In genomic region chr2:215579809-215580208, GRCh38 we compare ENCODE assay signal across 11 cellular contexts.
A peak's percentile ranks its signal among the peaks of the same experiment; 100 is the strongest.
DNase-seq lines count a peak whose midpoint lies in the region; ATAC-seq and TF ChIP-seq lines count a peak whose summit lies in the region.
"Had no signal": no experiment of that assay in that cellular context is flagged by ENCODE, and none has a peak within 500 bp of the region (broad histone marks: within the 10 kb centered on the region; RNA-seq: fewer than 3 reads in every experiment).

No MANE protein-coding gene starts in this region.

- peaks cover 3% of the 10 kb centered on the region for H3K4me1 ChIP-seq in IMR-90 (ENCODE audit: control insufficient read depth, insufficient read depth, low read length)
- no peaks in the 10 kb centered on the region for H3K4me1 ChIP-seq in right cardiac atrium (ENCODE audit: control insufficient read depth, insufficient read depth, low read length)

- H2AK5ac ChIP-seq in IMR-90 (ENCODE audit: low read depth, low read length) = no peak overlapping the region

- peak overlapping the region; percentile 52; the same call in 1 of the 2 replicates for H3K4me2 ChIP-seq in IMR-90 (ENCODE audit: low read depth, low read length)

- no peak overlapping the region; a peak in 1 of 4 replicates for H4K8ac ChIP-seq in IMR-90 (ENCODE audit: low read depth in 2 of 2, low read length in 2 of 2)

- H3K27me3 ChIP-seq in AG04450 (ENCODE audit: control insufficient read depth, insufficient read depth, low read length) (no peaks in the 10 kb centered on the region), IMR-90 (ENCODE audit: control insufficient read depth, insufficient read depth, low read length) (no peaks in the 10 kb centered on the region), right cardiac atrium (ENCODE audit: control insufficient read depth, insufficient read depth) (no peaks in the 10 kb centered on the region)

- peak overlapping the region; percentile 0; the same call in 1 of the 2 replicates for H2BK120ac ChIP-seq in IMR-90 (ENCODE audit: low read depth, low read length)

- CTCF ChIA-PET in AG04450 (lab: Charles Lee) = no interaction called here
- CTCF ChIA-PET in IMR-90 (lab: Yijun Ruan, JAX) = no interaction called here

- H3K4ac ChIP-seq in IMR-90 (ENCODE audit: low read depth, low read length) = no peak overlapping the region

- H3K4me3 Mint-ChIP-seq in nephron progenitor cell = no peak overlapping the region
- H3K4me3 Mint-ChIP-seq: endodermal cell had no signal

- no peak overlapping the region for H3K27ac ChIP-seq in AG04450 (ENCODE audit: low read depth, low read length)
- H3K27ac ChIP-seq in IMR-90 (ENCODE audit: insufficient read depth, low read length) = no peak overlapping the region
- no peak overlapping the region for H3K27ac ChIP-seq in right cardiac atrium (ENCODE audit: low read length)

- intact Hi-C loops in IMR-90 (cut with micrococcal nuclease) = no loop called here
- intact Hi-C loops in right cardiac atrium (cut with DNase I) = no loop called here

- no peak overlapping the region for H3K4me3 ChIP-seq in AG04450 (ENCODE audit: low read depth, low read length)
- no peak overlapping the region for H3K4me3 ChIP-seq in IMR-90 (ENCODE audit: insufficient read depth, low read depth, low read length)
- H3K4me3 ChIP-seq in astrocyte of the spinal cord (ENCODE audit: low read depth, low read length) = no peak overlapping the region
- no peak overlapping the region for H3K4me3 ChIP-seq in right cardiac atrium (ENCODE audit: low read length)

- peaks cover 11% of the 10 kb centered on the region for H3K4me1 Mint-ChIP-seq in nephron progenitor cell
- H3K4me1 Mint-ChIP-seq: endodermal cell had no signal

- H4K91ac ChIP-seq in IMR-90 (ENCODE audit: insufficient read depth, low read depth, low read length) = no peak overlapping the region

- BruUV-seq in IMR-90 (replicated peaks; lab: Mats Ljungman, UMichigan) = no TSS peak

- H3K36me3 ChIP-seq in IMR-90 (ENCODE audit: control insufficient read depth, insufficient read depth, low read length) = no peaks in the 10 kb centered on the region

- POLR2A ChIA-PET in AG04450 (lab: Yijun Ruan, JAX) = interaction anchor here (0.7 to 1.2 kb wide), 3 partner anchors 34 to 121 kb away, joined by 3 to 6 read pairs (median 3); no protein-coding TSS in a partner anchor
- POLR2A ChIA-PET in IMR-90 (lab: Charles Lee; ENCODE audit: unreplicated experiment) = no interaction called here

- H3K9me1 ChIP-seq in IMR-90 (ENCODE audit: insufficient read depth, low read length) = no peaks in the 10 kb centered on the region

- ATAC-seq in IMR-90 (ENCODE audit: low read depth) = peak; percentile 84
- ATAC-seq in right cardiac atrium = peak; percentile 68 to 74
- no peak for ATAC-seq in GM21367 (IDR thresholded peaks at IDR 0.05; ENCODE audit: unreplicated experiment)

- no peaks in the 10 kb centered on the region for H3K9me3 ChIP-seq in AG04450 (ENCODE audit: control insufficient read depth, insufficient read depth, low read length)
- no peaks in the 10 kb centered on the region for H3K9me3 ChIP-seq in IMR-90 (ENCODE audit: control insufficient read depth, insufficient read depth, low read length)
- no peaks in the 10 kb centered on the region for H3K9me3 ChIP-seq in right cardiac atrium (ENCODE audit: control insufficient read depth, low read length)

- no peak overlapping the region for H4K5ac ChIP-seq in IMR-90 (ENCODE audit: low read depth, low read length)

- no CpG with 5 or more reads among the region's 3 CpGs for WGBS in IMR-90 (ENCODE audit: extremely low coverage in 2 of 2, insufficient read length in 1 of 2), 2 experiments
- 44% methylated on average over 3 of the region's 3 CpGs for WGBS in right cardiac atrium

- H3K79me1 ChIP-seq in IMR-90 (ENCODE audit: low read depth in 1 of 2, low read length in 2 of 2) = no peaks in the 10 kb centered on the region; a peak in 1 of 4 replicates

- H2BK15ac ChIP-seq in IMR-90 (ENCODE audit: low read depth, low read length) = no peak overlapping the region

- H3K18ac ChIP-seq in IMR-90 (ENCODE audit: low read depth, low read length) = no peak overlapping the region; the same call in 1 of the 2 replicates

- H2AK9ac ChIP-seq in IMR-90 (replicated peaks; ENCODE audit: low read depth, low read length, poor library complexity) = no peak overlapping the region

- no peaks in the 10 kb centered on the region for H3K27me3 Mint-ChIP-seq in nephron progenitor cell (ENCODE audit: low read depth, poor library complexity)

- H2BK5ac ChIP-seq in IMR-90 (ENCODE audit: low read depth, low read length, poor library complexity, severe bottlenecking) = peak overlapping the region; percentile 78

- no peak overlapping the region for H2AFZ ChIP-seq in IMR-90 (replicated peaks; ENCODE audit: low read length, poor library complexity)

- H3K56ac ChIP-seq in IMR-90 (ENCODE audit: extremely low read depth, insufficient read depth, low read length) = no peak overlapping the region

- H3K23ac ChIP-seq in IMR-90 (ENCODE audit: low read depth, low read length) = no peak overlapping the region

- dilution Hi-C loops in IMR-90 (cut with HindIII; ENCODE audit: low sequenced_read_pairs, unreplicated experiment) = no loop called here

- H3K9me3 Mint-ChIP-seq in nephron progenitor cell = no peaks in the 10 kb centered on the region
- H3K9me3 Mint-ChIP-seq: endodermal cell had no signal

- TF ChIP-seq CTCF in AG04450 (IDR thresholded peaks at IDR 0.05; ENCODE audit: low read depth, low read length) (no peak), IMR-90 (conservative IDR thresholded peaks at IDR 0.05; ENCODE audit: low read depth, low read length) (no peak), astrocyte of the spinal cord (IDR thresholded peaks at IDR 0.05; ENCODE audit: low read depth, low read length) (no peak), nephron progenitor cell (IDR thresholded peaks at IDR 0.05) (no peak)

- in situ Hi-C loops in IMR-90 (cut with MboI; ENCODE audit: low sequenced_read_pairs) (no loop called here), astrocyte of the spinal cord (cut with HindIII; ENCODE audit: low sequenced_read_pairs) (no loop called here)

- H4K20me1 ChIP-seq in IMR-90 (ENCODE audit: insufficient read depth, low read length) = no peaks in the 10 kb centered on the region

- no peak overlapping the region for H3K14ac ChIP-seq in IMR-90 (replicated peaks; ENCODE audit: low read depth, low read length)

- H2BK20ac ChIP-seq in IMR-90 (ENCODE audit: low read depth, low read length) = no peak overlapping the region

- DNase-seq in AG04450 (ENCODE audit: low read depth, low spot score) (peak; percentile 62), IMR-90 (peak; percentile 90), astrocyte of the spinal cord (ENCODE audit: low read depth, low spot score) (peak; percentile 83), right cardiac atrium (peak in 1 of 3 donors; percentile 16), nephron progenitor cell (no peak), mucosa of gallbladder (ENCODE audit: low spot score) (no peak), NCI-H128 (lab: John Stamatoyannopoulos, UW; ENCODE audit: unreplicated experiment) (no peak)
- DNase-seq: endodermal cell, islet precursor cell, NCI-H774 had no signal

- H3K27ac Mint-ChIP-seq in nephron progenitor cell = no peak overlapping the region
- H3K27ac Mint-ChIP-seq: endodermal cell had no signal

- TF ChIP-seq POLR2A in IMR-90 (IDR thresholded peaks at IDR 0.05; ENCODE audit: low read depth, low read length) = no peak

- no peak overlapping the region for H3K9ac ChIP-seq in IMR-90 (ENCODE audit: low read depth, low read length)

- H3K36me3 Mint-ChIP-seq in nephron progenitor cell (ENCODE audit: low read depth) = no peaks in the 10 kb centered on the region

- no peak for TF ChIP-seq RAD21 in IMR-90 (IDR thresholded peaks at IDR 0.05; ENCODE audit: low read length)

TF ChIP-seq in IMR-90, 13 proteins besides CTCF, POLR2A, EP300 and RAD21:
- TF ChIP-seq SMC3 (IDR thresholded peaks at IDR 0.05; ENCODE audit: low read depth, low read length) (0 out of 2 replicates have a peak, but pooled peaks have one; percentile 11), CEBPB (IDR thresholded peaks at IDR 0.05; ENCODE audit: low read depth, low read length) (peak; percentile 80), USF2 (IDR thresholded peaks at IDR 0.05; ENCODE audit: low read depth, low read length) (no peak), RFX5 (IDR thresholded peaks at IDR 0.05; ENCODE audit: low read depth, low read length) (no peak), BHLHE40 (IDR thresholded peaks at IDR 0.05; ENCODE audit: low read depth, low read length) (peak; percentile 57; the same call in 1 of the 2 replicates), FOS (IDR thresholded peaks at IDR 0.05; ENCODE audit: low read depth, low read length) (no peak)

Comparison
In these comparisons a context has a peak if more than half of its experiments do, and no peak if none do; other contexts are left out.
1. DNase-seq: peak in AG04450 (single experiment), IMR-90 (single experiment) and astrocyte of the spinal cord (single experiment); none in nephron progenitor cell (single experiment), mucosa of gallbladder (single experiment) and NCI-H128 (single experiment).